In the genomic region with DNA sequence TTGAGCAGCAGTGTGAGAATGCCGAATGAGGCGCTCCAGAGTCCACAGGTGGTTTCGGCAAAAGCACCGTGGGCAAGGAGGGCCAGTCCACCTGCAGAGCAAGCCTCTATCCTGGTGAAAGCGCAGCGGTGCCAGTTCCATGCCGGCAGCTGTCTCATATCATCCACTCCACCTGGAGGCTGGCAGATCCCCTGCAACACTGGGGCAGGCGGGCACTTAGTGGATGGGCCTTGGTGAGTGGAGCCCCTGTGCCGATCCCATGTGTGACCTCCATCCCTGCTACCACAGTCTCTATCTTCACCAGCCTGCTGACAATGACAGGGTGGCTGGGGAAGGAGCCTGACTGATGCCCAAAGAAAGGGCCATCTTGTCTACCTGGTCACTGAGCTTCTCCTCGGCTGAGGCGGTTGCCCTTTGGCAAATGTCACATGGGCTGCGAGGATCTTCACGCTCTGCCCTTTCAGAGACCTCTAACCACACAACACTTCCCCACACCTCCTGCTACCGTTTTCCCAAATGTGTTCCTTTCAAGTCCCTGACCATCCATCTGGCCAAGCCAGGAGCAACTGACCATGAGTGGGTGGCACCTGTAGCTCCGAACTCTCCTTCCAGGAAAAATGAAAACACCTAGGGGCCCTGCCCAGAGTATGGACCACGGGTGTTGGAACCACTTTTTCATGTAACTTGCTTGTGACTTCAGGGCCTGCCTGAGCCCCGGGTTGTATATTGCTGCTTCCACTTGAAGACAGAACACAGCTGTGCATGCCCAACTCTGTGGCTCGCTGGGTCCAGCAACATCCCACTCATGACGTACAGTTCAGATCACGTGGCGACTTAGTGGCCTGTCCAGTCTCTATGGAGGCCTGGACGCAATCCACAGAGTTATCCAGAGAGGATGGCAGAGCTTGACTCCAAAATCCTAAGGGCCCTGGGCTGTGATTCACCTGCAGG, we compare ENCODE assay signal across 16 cellular contexts. TPM values are rescaled to one million over a fixed set of nuclear protein-coding genes. Genes with fewer than 3 reads are reported as not detected.
A peak's percentile ranks its signal among the peaks of the same experiment; 100 is the strongest.
DNase-seq lines count a peak whose midpoint lies in the region; ATAC-seq and TF ChIP-seq lines count a peak whose summit lies in the region.
"Had no signal": no experiment of that assay in that cellular context is flagged by ENCODE, and none has a peak within 500 bp of the region (broad histone marks: within the 10 kb centered on the region; RNA-seq: fewer than 3 reads in every experiment).

No MANE protein-coding gene starts in this region.

- no peaks in the 10 kb centered on the region for H3K4me1 ChIP-seq in right cardiac atrium (ENCODE audit: control insufficient read depth, insufficient read depth, low read length)

- H3K27me3 ChIP-seq in right cardiac atrium (ENCODE audit: control insufficient read depth, insufficient read depth): no peaks in the 10 kb centered on the region

- intact Hi-C loops in cardiac septum (cut with DNase I) (no loop called here), right cardiac atrium (cut with DNase I) (loop anchor here (5.0 to 10.0 kb wide), 3 partner anchors 92 to 220 kb away; no protein-coding TSS in a partner anchor)

- H3K4me3 Mint-ChIP-seq in activated CD8-positive, alpha-beta memory T cell treated with anti-CD3 and anti-CD28 coated beads, Interleukin-2, amount 10 ng/mL, durations not matched to agents 7 days and 5 days: no peak overlapping the region
- no peak overlapping the region for H3K4me3 Mint-ChIP-seq in type B pancreatic cell
- H3K4me3 Mint-ChIP-seq: activated T-cell treated with anti-CD3 and anti-CD28 coated beads, Interleukin-2, amount 50 U/mL, for 24 hours had no signal

- TF ChIP-seq CTCF in type B pancreatic cell (conservative IDR thresholded peaks at IDR 0.05): no peak

- H3K9me3 Mint-ChIP-seq in activated CD8-positive, alpha-beta memory T cell treated with anti-CD3 and anti-CD28 coated beads, Interleukin-2, amount 10 ng/mL, durations not matched to agents 7 days and 5 days (ENCODE audit: low read depth): no peaks in the 10 kb centered on the region
- H3K9me3 Mint-ChIP-seq in type B pancreatic cell: no peaks in the 10 kb centered on the region
- H3K9me3 Mint-ChIP-seq: activated T-cell treated with anti-CD3 and anti-CD28 coated beads, Interleukin-2, amount 50 U/mL, for 24 hours had no signal

- H3K27ac Mint-ChIP-seq in activated CD8-positive, alpha-beta memory T cell treated with anti-CD3 and anti-CD28 coated beads, Interleukin-2, amount 10 ng/mL, durations not matched to agents 7 days and 5 days: no peak overlapping the region
- no peak overlapping the region for H3K27ac Mint-ChIP-seq in type B pancreatic cell
- H3K27ac Mint-ChIP-seq: activated T-cell treated with anti-CD3 and anti-CD28 coated beads, Interleukin-2, amount 50 U/mL, for 24 hours had no signal

- peaks cover 6% of the 10 kb centered on the region for H3K27me3 Mint-ChIP-seq in activated CD8-positive, alpha-beta memory T cell treated with anti-CD3 and anti-CD28 coated beads, Interleukin-2, amount 10 ng/mL, durations not matched to agents 7 days and 5 days
- peaks cover 25% of the 10 kb centered on the region for H3K27me3 Mint-ChIP-seq in type B pancreatic cell
- H3K27me3 Mint-ChIP-seq: activated T-cell treated with anti-CD3 and anti-CD28 coated beads, Interleukin-2, amount 50 U/mL, for 24 hours had no signal

- no peak overlapping the region for H3K27ac ChIP-seq in right cardiac atrium (ENCODE audit: low read length)
- H3K27ac ChIP-seq: thoracic aorta had no signal

- peaks cover 3% of the 10 kb centered on the region for H3K36me3 Mint-ChIP-seq in activated CD8-positive, alpha-beta memory T cell treated with anti-CD3 and anti-CD28 coated beads, Interleukin-2, amount 10 ng/mL, durations not matched to agents 7 days and 5 days
- no peaks in the 10 kb centered on the region for H3K36me3 Mint-ChIP-seq in type B pancreatic cell

- 84% methylated on average over 22 of the region's 22 CpGs for WGBS in right cardiac atrium

- DNase-seq in cardiac septum (ENCODE audit: low spot score) (peak; percentile 73), right cardiac atrium (no peak), mucosa of gallbladder (ENCODE audit: low spot score) (peak; percentile 10), type B pancreatic cell (ENCODE audit: extremely low spot score, unreplicated experiment) (peak; percentile 62), AG08395 (ENCODE audit: low spot score) (no peak), DMS53 treated with DMSO at 0.1 percent for 48 hours (lab: John Stamatoyannopoulos, UW; ENCODE audit: unreplicated experiment) (no peak)
- peak; percentile 37 for DNase-seq in activated CD8-positive, alpha-beta memory T cell treated with anti-CD3 and anti-CD28 coated beads, Interleukin-2, amount 10 ng/mL, durations not matched to agents 7 days and 5 days
- DNase-seq: GF-D8, GOT3, hippocampal formation, NCI-H1694, T-helper 2 cell had no signal

- ATAC-seq in right cardiac atrium: no peak
- ATAC-seq in activated CD8-positive, alpha-beta memory T cell treated with anti-CD3 and anti-CD28 coated beads, Interleukin-2, amount 10 ng/mL, durations not matched to agents 7 days and 5 days: no peak
- ATAC-seq in HG03520 (IDR thresholded peaks at IDR 0.05; ENCODE audit: unreplicated experiment): no peak

- peaks cover 11% of the 10 kb centered on the region for H3K4me1 Mint-ChIP-seq in activated CD8-positive, alpha-beta memory T cell treated with anti-CD3 and anti-CD28 coated beads, Interleukin-2, amount 10 ng/mL, durations not matched to agents 7 days and 5 days
- H3K4me1 Mint-ChIP-seq in type B pancreatic cell (ENCODE audit: unreplicated experiment): no peaks in the 10 kb centered on the region

- H3K4me3 ChIP-seq in right cardiac atrium (ENCODE audit: low read length): no peak overlapping the region
- H3K4me3 ChIP-seq: thoracic aorta had no signal

- no peaks in the 10 kb centered on the region for H3K9me3 ChIP-seq in right cardiac atrium (ENCODE audit: control insufficient read depth, low read length)
- H3K9me3 ChIP-seq: thoracic aorta had no signal

- CTCF ChIA-PET in activated CD8-positive, alpha-beta memory T cell treated with anti-CD3 and anti-CD28 coated beads, Interleukin-2, amount 10 ng/mL, durations not matched to agents 7 days and 5 days (lab: Charles Lee): interaction anchor here (1.1 to 1.5 kb wide), 2 partner anchors 10 to 125 kb away, joined by 4 to 5 read pairs; no protein-coding TSS in a partner anchor

RNA-seq across cellular contexts. Expression of gene C11orf21, which starts 7.1 kb away (rescaled TPM):
- total RNA-seq in cardiac septum (23.2 TPM), right cardiac atrium (10 to 100 TPM in 3 of 4 donors, 1 to 10 TPM in 1; 3.9 to 24.2 (median 15.3) TPM), mucosa of gallbladder (1.6 TPM), type B pancreatic cell (ENCODE audit: low replicate concordance) (0.51 and 1.2 TPM in 2 replicates)
- polyA plus RNA-seq in right cardiac atrium: 13.4 TPM
- total RNA-seq in activated CD8-positive, alpha-beta memory T cell treated with anti-CD3 and anti-CD28 coated beads, Interleukin-2, amount 10 ng/mL, durations not matched to agents 7 days and 5 days: 10 to 100 TPM; 28.3 to 49.2 TPM
- total RNA-seq: MCF 10A had no signal

RNA-seq across cellular contexts. Expression of gene TSPAN32, which starts 7.2 kb away (rescaled TPM):
- total RNA-seq in cardiac septum (26.2 TPM), right cardiac atrium (10 to 100 TPM; 11.4 to 24.0 (median 14.3) TPM), mucosa of gallbladder (1.1 TPM), type B pancreatic cell (ENCODE audit: low replicate concordance) (2.6 and 7.2 TPM in 2 replicates)
- 11.5 TPM for polyA plus RNA-seq in right cardiac atrium
- 10 to 100 TPM; 20.5 to 41.4 TPM for total RNA-seq in activated CD8-positive, alpha-beta memory T cell treated with anti-CD3 and anti-CD28 coated beads, Interleukin-2, amount 10 ng/mL, durations not matched to agents 7 days and 5 days
- total RNA-seq: MCF 10A had no signal

RNA-seq across cellular contexts. Expression of gene ASCL2, which starts 24.2 kb away (rescaled TPM):
- total RNA-seq in cardiac septum (not detected), right cardiac atrium (under 1 TPM in 3 of 4 donors, not detected in 1; 0.23 to 0.51 (median 0.35) TPM), mucosa of gallbladder (1.1 TPM), type B pancreatic cell (ENCODE audit: low replicate concordance) (5.6 and 13.6 TPM in 2 replicates)
- 0.20 TPM for polyA plus RNA-seq in right cardiac atrium
- under 1 TPM; 0.12 to 0.15 TPM for total RNA-seq in activated CD8-positive, alpha-beta memory T cell treated with anti-CD3 and anti-CD28 coated beads, Interleukin-2, amount 10 ng/mL, durations not matched to agents 7 days and 5 days
- total RNA-seq: MCF 10A had no signal

Comparison
In these comparisons a context has a peak if more than half of its experiments do, and no peak if none do; other contexts are left out.
1. DNase-seq: peak in cardiac septum (single experiment), activated CD8-positive, alpha-beta memory T cell treated with anti-CD3 and anti-CD28 coated beads, Interleukin-2, amount 10 ng/mL, durations not matched to agents 7 days and 5 days (single experiment), mucosa of gallbladder (single experiment) and type B pancreatic cell (single experiment); none in right cardiac atrium (0 of 3), AG08395 (single experiment) and DMS53 treated with DMSO at 0.1 percent for 48 hours (single experiment).